Comparison of ENCODE assay signal across 11 cellular contexts in genomic region chr15:77030042-77030927, GRCh38. TPM values are rescaled to one million over a fixed set of nuclear protein-coding genes. Genes with fewer than 3 reads are reported as not detected.
DNase-seq lines count a peak whose midpoint lies in the region; ATAC-seq, FAIRE-seq and TF ChIP-seq lines count a peak whose summit lies in the region.
"Had no signal": no experiment of that assay in that cellular context is flagged by ENCODE, and none has a peak within 500 bp of the region (broad histone marks: within the 10 kb centered on the region; RNA-seq: fewer than 3 reads in every experiment).

No MANE protein-coding gene starts in this region.

- no peaks in the 10 kb centered on the region for H3K9me3 Mint-ChIP-seq in effector memory CD8-positive, alpha-beta T cell
- H3K9me3 Mint-ChIP-seq in progenitor cell of endocrine pancreas (ENCODE audit: low read depth), result no peaks in the 10 kb centered on the region

- FAIRE-seq in GM12891 (lab: Jason Lieb, UNC), result no peak
- FAIRE-seq: colon had no signal

- peaks cover 20% of the 10 kb centered on the region in 2 donors for H3K4me1 Mint-ChIP-seq in effector memory CD8-positive, alpha-beta T cell (ENCODE audit: low read depth in 2 of 2)
- H3K4me1 Mint-ChIP-seq in progenitor cell of endocrine pancreas (ENCODE audit: low read depth), result peaks cover 2% of the 10 kb centered on the region

- H3K4me3 Mint-ChIP-seq in effector memory CD8-positive, alpha-beta T cell, result no peak overlapping the region
- H3K4me3 Mint-ChIP-seq in progenitor cell of endocrine pancreas (ENCODE audit: low read depth), result no peak overlapping the region

- TF ChIP-seq POLR2A in GM12891 (IDR thresholded peaks at IDR 0.05; ENCODE audit: low read depth, low read length), result no peak

- ATAC-seq in effector memory CD8-positive, alpha-beta T cell (replicated peaks), result no peak
- no peak for ATAC-seq in GM21619 (IDR thresholded peaks at IDR 0.05; ENCODE audit: unreplicated experiment)

- no peaks in the 10 kb centered on the region for H3K27me3 Mint-ChIP-seq in effector memory CD8-positive, alpha-beta T cell
- H3K27me3 Mint-ChIP-seq in progenitor cell of endocrine pancreas, result peaks cover 16% of the 10 kb centered on the region

- TF ChIP-seq CTCF in progenitor cell of endocrine pancreas (IDR thresholded peaks at IDR 0.05; ENCODE audit: unreplicated experiment), result no peak

- peaks cover 51% of the 10 kb centered on the region for H3K36me3 Mint-ChIP-seq in effector memory CD8-positive, alpha-beta T cell (ENCODE audit: insufficient read depth)
- H3K36me3 Mint-ChIP-seq in progenitor cell of endocrine pancreas (ENCODE audit: insufficient read depth), result no peaks in the 10 kb centered on the region

- DNase-seq in GM12891 (ENCODE audit: insufficient read length, low spot score) (peak; percentile 27), NCI-H69 (lab: John Stamatoyannopoulos, UW) (peak; percentile 69), progenitor cell of endocrine pancreas (ENCODE audit: low spot score, unreplicated experiment) (peak; percentile 8), NCI-H187 treated with DMSO at 0.1 percent for 48 hours (lab: John Stamatoyannopoulos, UW) (no peak), NCI-H446 (lab: John Stamatoyannopoulos, UW) (no peak), NCI-H146 (lab: John Stamatoyannopoulos, UW) (no peak)
- DNase-seq in effector memory CD8-positive, alpha-beta T cell, result no peak
- DNase-seq: NCI-H526 treated with DMSO at 0.1 percent for 48 hours had no signal

- peak overlapping the region; percentile 31 to 75 for H3K27ac Mint-ChIP-seq in effector memory CD8-positive, alpha-beta T cell
- H3K27ac Mint-ChIP-seq in progenitor cell of endocrine pancreas, result no peak overlapping the region

TF ChIP-seq in GM12891, 5 proteins besides CTCF, POLR2A, EP300 and RAD21:
- TF ChIP-seq PAX5 (IDR thresholded peaks at IDR 0.05; ENCODE audit: insufficient read depth, low read length, severe bottlenecking), result no peak
- TF ChIP-seq TAF1 (IDR thresholded peaks at IDR 0.05; ENCODE audit: low read depth, low read length), result no peak
- TF ChIP-seq POU2F2 (IDR thresholded peaks at IDR 0.05; ENCODE audit: low read depth, low read length), result no peak
- TF ChIP-seq SPI1 (IDR thresholded peaks at IDR 0.05; ENCODE audit: low read depth, low read length), result no peak
- TF ChIP-seq POLR2AphosphoS5 (IDR thresholded peaks at IDR 0.05; ENCODE audit: low read depth, low read length), result no peak

RNA-seq across cellular contexts. Expression of gene PSTPIP1, which starts 35.4 kb away (rescaled TPM):
- 5.2 TPM for polyA plus RNA-seq in GM12891 (2012; ENCODE audit: low read depth, missing spikeins)
- total RNA-seq in progenitor cell of endocrine pancreas, result not detected in 2 replicates
- total RNA-seq: temporal lobe had no signal

RNA-seq across cellular contexts. Expression of gene TSPAN3, which starts 40.6 kb away (rescaled TPM):
- polyA plus RNA-seq in GM12891 (2012; ENCODE audit: low read depth, missing spikeins), result 34.5 TPM
- total RNA-seq in progenitor cell of endocrine pancreas, result 337 and 352 TPM in 2 replicates

Comparison
In these comparisons a context has a peak if more than half of its experiments do, and no peak if none do; other contexts are left out.
1. DNase-seq: peak in GM12891 (single experiment), NCI-H69 (single experiment) and progenitor cell of endocrine pancreas (single experiment); none in effector memory CD8-positive, alpha-beta T cell (0 of 3), NCI-H187 treated with DMSO at 0.1 percent for 48 hours (single experiment), NCI-H446 (0 of 2) and NCI-H146 (single experiment).